Comparison of ENCODE assay signal across 1 cellular context in the genomic region with DNA sequence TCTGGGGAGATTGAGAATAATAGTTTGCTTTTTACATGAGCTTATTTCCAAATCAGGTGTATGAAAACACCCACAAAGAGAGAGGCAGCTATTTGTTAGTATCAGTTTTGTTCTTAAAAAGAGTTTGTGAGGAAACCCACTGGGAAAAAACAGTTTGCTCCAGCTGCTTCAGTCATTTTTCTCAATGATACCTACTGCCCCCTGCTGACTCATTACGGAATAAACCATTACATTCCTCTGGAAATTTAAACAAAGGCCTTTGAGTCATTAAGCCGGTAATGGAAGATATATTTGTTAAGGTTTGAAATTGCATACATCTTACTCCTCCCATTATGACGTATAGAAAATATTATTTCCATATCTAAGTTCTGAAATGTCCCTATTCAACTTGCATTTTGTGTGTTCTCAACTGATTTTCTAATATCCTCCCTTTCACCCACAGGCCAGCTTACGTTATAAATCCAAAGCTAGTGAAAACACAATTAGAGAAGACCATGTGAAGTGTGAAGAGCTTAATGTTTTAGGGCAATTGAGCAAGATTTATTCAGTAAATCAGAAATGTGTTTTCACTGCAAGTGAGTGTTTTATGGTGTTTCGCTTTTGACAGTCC.
TF ChIP-seq lines count a peak whose summit lies in the region.

No MANE protein-coding gene starts in this region.

TF ChIP-seq in GM23338, 12 proteins besides CTCF, POLR2A, EP300 and RAD21 (continued from another document):
- TF ChIP-seq ZNF462 (CRISPR knock-in tag; IDR thresholded peaks at IDR 0.05) (no peak), STAT1 (IDR thresholded peaks at IDR 0.05; ENCODE audit: unreplicated experiment) (no peak), ZNF114 (CRISPR knock-in tag; IDR thresholded peaks at IDR 0.05) (no peak), ZNF331 (CRISPR knock-in tag; IDR thresholded peaks at IDR 0.05; ENCODE audit: low read depth) (no peak), POLR2AphosphoS5 (IDR thresholded peaks at IDR 0.05; ENCODE audit: low read depth) (no peak), EZH2phosphoT487 (IDR thresholded peaks at IDR 0.05; ENCODE audit: unreplicated experiment) (no peak), JUNB (IDR thresholded peaks at IDR 0.05; ENCODE audit: unreplicated experiment) (no peak), EZH2 (IDR thresholded peaks at IDR 0.05; ENCODE audit: low read depth, unreplicated experiment) (no peak)
- TF ChIP-seq, protein P1, sequence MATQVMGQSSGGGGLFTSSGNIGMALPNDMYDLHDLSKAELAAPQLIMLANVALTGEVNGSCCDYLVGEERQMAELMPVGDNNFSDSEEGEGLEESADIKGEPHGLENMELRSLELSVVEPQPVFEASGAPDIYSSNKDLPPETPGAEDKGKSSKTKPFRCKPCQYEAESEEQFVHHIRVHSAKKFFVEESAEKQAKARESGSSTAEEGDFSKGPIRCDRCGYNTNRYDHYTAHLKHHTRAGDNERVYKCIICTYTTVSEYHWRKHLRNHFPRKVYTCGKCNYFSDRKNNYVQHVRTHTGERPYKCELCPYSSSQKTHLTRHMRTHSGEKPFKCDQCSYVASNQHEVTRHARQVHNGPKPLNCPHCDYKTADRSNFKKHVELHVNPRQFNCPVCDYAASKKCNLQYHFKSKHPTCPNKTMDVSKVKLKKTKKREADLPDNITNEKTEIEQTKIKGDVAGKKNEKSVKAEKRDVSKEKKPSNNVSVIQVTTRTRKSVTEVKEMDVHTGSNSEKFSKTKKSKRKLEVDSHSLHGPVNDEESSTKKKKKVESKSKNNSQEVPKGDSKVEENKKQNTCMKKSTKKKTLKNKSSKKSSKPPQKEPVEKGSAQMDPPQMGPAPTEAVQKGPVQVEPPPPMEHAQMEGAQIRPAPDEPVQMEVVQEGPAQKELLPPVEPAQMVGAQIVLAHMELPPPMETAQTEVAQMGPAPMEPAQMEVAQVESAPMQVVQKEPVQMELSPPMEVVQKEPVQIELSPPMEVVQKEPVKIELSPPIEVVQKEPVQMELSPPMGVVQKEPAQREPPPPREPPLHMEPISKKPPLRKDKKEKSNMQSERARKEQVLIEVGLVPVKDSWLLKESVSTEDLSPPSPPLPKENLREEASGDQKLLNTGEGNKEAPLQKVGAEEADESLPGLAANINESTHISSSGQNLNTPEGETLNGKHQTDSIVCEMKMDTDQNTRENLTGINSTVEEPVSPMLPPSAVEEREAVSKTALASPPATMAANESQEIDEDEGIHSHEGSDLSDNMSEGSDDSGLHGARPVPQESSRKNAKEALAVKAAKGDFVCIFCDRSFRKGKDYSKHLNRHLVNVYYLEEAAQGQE (IDR thresholded peaks at IDR 0.05; ENCODE audit: unreplicated experiment): no peak
- TF ChIP-seq, protein P2, sequence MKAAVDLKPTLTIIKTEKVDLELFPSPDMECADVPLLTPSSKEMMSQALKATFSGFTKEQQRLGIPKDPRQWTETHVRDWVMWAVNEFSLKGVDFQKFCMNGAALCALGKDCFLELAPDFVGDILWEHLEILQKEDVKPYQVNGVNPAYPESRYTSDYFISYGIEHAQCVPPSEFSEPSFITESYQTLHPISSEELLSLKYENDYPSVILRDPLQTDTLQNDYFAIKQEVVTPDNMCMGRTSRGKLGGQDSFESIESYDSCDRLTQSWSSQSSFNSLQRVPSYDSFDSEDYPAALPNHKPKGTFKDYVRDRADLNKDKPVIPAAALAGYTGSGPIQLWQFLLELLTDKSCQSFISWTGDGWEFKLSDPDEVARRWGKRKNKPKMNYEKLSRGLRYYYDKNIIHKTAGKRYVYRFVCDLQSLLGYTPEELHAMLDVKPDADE (IDR thresholded peaks at IDR 0.05): no peak
